ENCODE assay signal across 18 cellular contexts in the genomic region with DNA sequence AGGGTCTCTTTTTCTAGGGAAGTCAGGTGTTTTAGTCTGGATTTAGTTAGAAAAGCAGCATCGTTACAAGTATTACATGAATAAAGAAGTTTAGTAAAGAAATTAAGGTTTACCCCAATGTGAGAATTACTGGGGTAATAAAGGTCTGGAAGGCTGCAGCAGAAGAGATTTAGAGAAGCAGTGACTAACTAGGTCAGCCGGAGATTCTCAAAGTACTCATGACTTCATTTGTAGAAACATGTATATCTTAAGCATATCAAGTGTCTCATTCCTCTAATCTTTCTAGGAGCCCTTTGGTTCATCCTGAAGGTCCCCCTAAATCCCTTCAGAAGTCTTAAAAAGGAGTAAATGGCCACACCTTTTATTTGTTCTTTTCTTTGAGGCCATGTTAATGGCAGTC. TPM values are rescaled to one million over a fixed set of nuclear protein-coding genes. Genes with fewer than 3 reads are reported as not detected.
A peak's percentile ranks its signal among the peaks of the same experiment; 100 is the strongest.
DNase-seq lines count a peak whose midpoint lies in the region; ATAC-seq and TF ChIP-seq lines count a peak whose summit lies in the region.
"Had no signal": no experiment of that assay in that cellular context is flagged by ENCODE, and none has a peak within 500 bp of the region (broad histone marks: within the 10 kb centered on the region; RNA-seq: fewer than 3 reads in every experiment).

No MANE protein-coding gene starts in this region.

- H3K4me3 ChIP-seq in osteoblast (ENCODE audit: insufficient read depth, low read length) (no peak overlapping the region), left lung (no peak overlapping the region)

- H3K9me3 ChIP-seq in osteoblast (ENCODE audit: low read depth, low read length) (no peaks in the 10 kb centered on the region), left lung (peaks cover 0 to 1% of the 10 kb centered on the region in 2 donors)

- peaks cover 8% of the 10 kb centered on the region for H3K36me3 Mint-ChIP-seq in chondrocyte (ENCODE audit: low read depth)

- no peaks in the 10 kb centered on the region for H3K27me3 Mint-ChIP-seq in chondrocyte (ENCODE audit: low read depth)

- H2AFZ ChIP-seq in osteoblast (ENCODE audit: low read length): no peak overlapping the region

- H3K36me3 ChIP-seq in osteoblast (ENCODE audit: insufficient read depth, low read length): no peaks in the 10 kb centered on the region
- H3K36me3 ChIP-seq in left lung: no peaks in the 10 kb centered on the region

- intact Hi-C loops in left lung (cut with DNase I): no loop called here

- TF ChIP-seq CTCF in chondrocyte (IDR thresholded peaks at IDR 0.05): no peak
- TF ChIP-seq CTCF in osteoblast (IDR thresholded peaks at IDR 0.05; ENCODE audit: extremely low read depth, low read depth, low read length): no peak
- no peak for TF ChIP-seq CTCF in left lung (IDR thresholded peaks at IDR 0.05)

- DNase-seq in NCI-H524 (lab: John Stamatoyannopoulos, UW) (peak; percentile 2 to 46), NCI-H524 treated with DMSO at 0.1 percent for 48 hours (lab: John Stamatoyannopoulos, UW) (no peak), chondrocyte (ENCODE audit: low spot score) (no peak), osteoblast (ENCODE audit: insufficient read length, low spot score, missing footprints) (no peak), left lung (no peak)
- no peak for DNase-seq in effector CD4-positive, alpha-beta T cell
- DNase-seq: CD8-positive, alpha-beta T cell; COR-L47; DMS153; DMS79 treated with DMSO at 0.1 percent for 48 hours; EL; HCEC 1CT; HFFc6 had no signal

- peaks cover 3% of the 10 kb centered on the region for H3K9me3 Mint-ChIP-seq in chondrocyte (ENCODE audit: low read depth)
- H3K9me3 Mint-ChIP-seq: CD8-positive, alpha-beta T cell had no signal

- ATAC-seq in GM18873 (IDR thresholded peaks at IDR 0.05; ENCODE audit: low FRiP score, unreplicated experiment) (no peak), GM21576 (IDR thresholded peaks at IDR 0.05; ENCODE audit: unreplicated experiment) (no peak), left lung (no peak)
- ATAC-seq: CD8-positive, alpha-beta T cell; HepG2 had no signal

- H3K27ac Mint-ChIP-seq in chondrocyte (ENCODE audit: unreplicated experiment): peak overlapping the region; percentile 6
- H3K27ac Mint-ChIP-seq: CD14-positive monocyte had no signal

- no peak overlapping the region for H3K4me2 ChIP-seq in osteoblast (ENCODE audit: insufficient read depth, low read length)

- H3K4me1 Mint-ChIP-seq in chondrocyte (ENCODE audit: low read depth): peaks cover 27% of the 10 kb centered on the region
- H3K4me1 Mint-ChIP-seq: CD14-positive monocyte had no signal

- H3K4me3 Mint-ChIP-seq in chondrocyte (ENCODE audit: unreplicated experiment): no peak overlapping the region
- H3K4me3 Mint-ChIP-seq: CD14-positive monocyte; CD8-positive, alpha-beta T cell; HFFc6 had no signal

- peaks cover 30% of the 10 kb centered on the region for H3K4me1 ChIP-seq in osteoblast (ENCODE audit: insufficient read depth, low read length)
- no peaks in the 10 kb centered on the region for H3K4me1 ChIP-seq in left lung

- peak overlapping the region; percentile 63 for H3K27ac ChIP-seq in osteoblast (ENCODE audit: low read depth, low read length)
- H3K27ac ChIP-seq in left lung: no peak overlapping the region
- H3K27ac ChIP-seq: 22Rv1 had no signal

- H3K27me3 ChIP-seq in osteoblast (ENCODE audit: insufficient read depth, low read length): no peaks in the 10 kb centered on the region
- no peaks in the 10 kb centered on the region for H3K27me3 ChIP-seq in left lung

- H3K79me2 ChIP-seq in osteoblast (ENCODE audit: insufficient read depth, low read length): no peaks in the 10 kb centered on the region

- H4K20me1 ChIP-seq in osteoblast (ENCODE audit: insufficient read depth, low read length): no peaks in the 10 kb centered on the region

RNA-seq across cellular contexts. Expression of gene DTWD1, which starts 26.0 kb away (rescaled TPM):
- total RNA-seq in chondrocyte (16.3 to 23.2 TPM (median 18.0 TPM) in 3 replicates), osteoblast (37.6 and 39.2 TPM in 2 replicates), left lung (10 to 100 TPM; 21.5 to 27.3 TPM)

RNA-seq across cellular contexts. Expression of gene FAM227B, which starts 26.3 kb away (rescaled TPM):
- 1.00 to 2.2 TPM (median 1.9 TPM) in 3 replicates for total RNA-seq in chondrocyte
- total RNA-seq in osteoblast: 4.3 and 6.2 TPM in 2 replicates
- 1 to 10 TPM; 2.3 to 2.8 TPM for total RNA-seq in left lung

Comparison
In these comparisons a context has a peak if more than half of its experiments do, and no peak if none do; other contexts are left out.
1. DNase-seq: peak in NCI-H524 (2 of 2); none in NCI-H524 treated with DMSO at 0.1 percent for 48 hours (single experiment), chondrocyte (single experiment), osteoblast (single experiment), left lung (0 of 2) and effector CD4-positive, alpha-beta T cell (single experiment).